ENCODE assay signal across 8 cellular contexts in genomic region chr3:49007068-49007770, GRCh38. TPM values are rescaled to one million over a fixed set of nuclear protein-coding genes. Genes with fewer than 3 reads are reported as not detected.
A peak's percentile ranks its signal among the peaks of the same experiment; 100 is the strongest.
DNase-seq lines count a peak whose midpoint lies in the region; TF ChIP-seq lines count a peak whose summit lies in the region.

Gene WDR6 (plus strand): TSS chr3:49007391. CDS start chr3:49007432, 41 bp downstream.

- peaks cover 14% of the 10 kb centered on the region; the same call in 1 of the 2 replicates for H3K36me3 Mint-ChIP-seq in HFFc6 (ENCODE audit: low read depth)
- H3K36me3 Mint-ChIP-seq in activated naive CD4-positive, alpha-beta T cell treated with anti-CD3 and anti-CD28 coated beads, Interleukin-2, amount 10 ng/mL, durations not matched to agents 7 days and 5 days, result peaks cover 31% of the 10 kb centered on the region

- peak within 1 kb of the TSS; percentile 91 for H3K4me3 ChIP-seq in GM08714 (ENCODE audit: low read length)

- H3K27ac Mint-ChIP-seq in HFFc6, result peak within 1 kb of the TSS; percentile 98
- H3K27ac Mint-ChIP-seq in activated naive CD4-positive, alpha-beta T cell treated with anti-CD3 and anti-CD28 coated beads, Interleukin-2, amount 10 ng/mL, durations not matched to agents 7 days and 5 days, result peak within 1 kb of the TSS; percentile 99

- H3K9me3 Mint-ChIP-seq in HFFc6, result no peaks in the 10 kb centered on the region
- H3K9me3 Mint-ChIP-seq in activated naive CD4-positive, alpha-beta T cell treated with anti-CD3 and anti-CD28 coated beads, Interleukin-2, amount 10 ng/mL, durations not matched to agents 7 days and 5 days, result no peaks in the 10 kb centered on the region

- H3K4me3 Mint-ChIP-seq in HFFc6, result peak within 1 kb of the TSS; percentile 98
- peak within 1 kb of the TSS; percentile 98 for H3K4me3 Mint-ChIP-seq in activated naive CD4-positive, alpha-beta T cell treated with anti-CD3 and anti-CD28 coated beads, Interleukin-2, amount 10 ng/mL, durations not matched to agents 7 days and 5 days

- peak; percentile 77 for TF ChIP-seq CTCF in HFFc6 (IDR thresholded peaks at IDR 0.05)

- CTCF ChIA-PET in activated naive CD4-positive, alpha-beta T cell treated with anti-CD3 and anti-CD28 coated beads, Interleukin-2, amount 10 ng/mL, durations not matched to agents 7 days and 5 days (lab: Charles Lee), result interaction anchor here (0.6 to 5.2 kb wide), 9 partner anchors 11 to 261 kb away, joined by 3 to 62 read pairs (median 4); partner anchors contain the start of genes DALRD3, NDUFAF3 and P4HTM

- peaks cover 28% of the 10 kb centered on the region for H3K4me1 Mint-ChIP-seq in HFFc6 (ENCODE audit: low read depth)
- H3K4me1 Mint-ChIP-seq in activated naive CD4-positive, alpha-beta T cell treated with anti-CD3 and anti-CD28 coated beads, Interleukin-2, amount 10 ng/mL, durations not matched to agents 7 days and 5 days, result peaks cover 38% of the 10 kb centered on the region

- H3K27me3 Mint-ChIP-seq in HFFc6 (ENCODE audit: insufficient read depth), result peaks cover 4% of the 10 kb centered on the region
- H3K27me3 Mint-ChIP-seq in activated naive CD4-positive, alpha-beta T cell treated with anti-CD3 and anti-CD28 coated beads, Interleukin-2, amount 10 ng/mL, durations not matched to agents 7 days and 5 days, result no peaks in the 10 kb centered on the region

- DNase-seq in HFFc6 (peak; percentile 97), NAMALWA (ENCODE audit: low spot score) (peak; percentile 90), SK-N-DZ (ENCODE audit: low spot score) (peak; percentile 96), germinal center (ENCODE audit: low spot score) (peak; percentile 99), non-pigmented ciliary epithelial cell (ENCODE audit: low read depth) (peak; percentile 86), superior temporal gyrus (ENCODE audit: extremely low spot score) (peak; percentile 96)
- DNase-seq in activated naive CD4-positive, alpha-beta T cell treated with anti-CD3 and anti-CD28 coated beads, Interleukin-2, amount 10 ng/mL, durations not matched to agents 7 days and 5 days, result peak; percentile 99

RNA-seq across cellular contexts. Expression of gene WDR6, which starts in this region (rescaled TPM):
- 100 to 1,000 TPM; 107 to 123 (median 115) TPM for total RNA-seq in HFFc6 (2021; fragmentation: NEBNext Ultra II Directional; extraction: Animal tissue kit (Norgen Biotek cat#: 25700))
- 140 and 186 TPM in 2 replicates for polyA plus RNA-seq in SK-N-DZ (2014; cell fraction: cytosol; rRNA removed)
- polyA plus RNA-seq in SK-N-DZ (2014; cell fraction: nucleus; rRNA removed), result 518 and 594 TPM in 2 replicates

Comparison
In these comparisons a context has a peak if more than half of its experiments do, and no peak if none do; other contexts are left out.
1. Peak in every context shown above with its lines: DNase-seq and H3K4me3 ChIP-seq.